Comparison of ENCODE assay signal across 13 cellular contexts in the genomic region with DNA sequence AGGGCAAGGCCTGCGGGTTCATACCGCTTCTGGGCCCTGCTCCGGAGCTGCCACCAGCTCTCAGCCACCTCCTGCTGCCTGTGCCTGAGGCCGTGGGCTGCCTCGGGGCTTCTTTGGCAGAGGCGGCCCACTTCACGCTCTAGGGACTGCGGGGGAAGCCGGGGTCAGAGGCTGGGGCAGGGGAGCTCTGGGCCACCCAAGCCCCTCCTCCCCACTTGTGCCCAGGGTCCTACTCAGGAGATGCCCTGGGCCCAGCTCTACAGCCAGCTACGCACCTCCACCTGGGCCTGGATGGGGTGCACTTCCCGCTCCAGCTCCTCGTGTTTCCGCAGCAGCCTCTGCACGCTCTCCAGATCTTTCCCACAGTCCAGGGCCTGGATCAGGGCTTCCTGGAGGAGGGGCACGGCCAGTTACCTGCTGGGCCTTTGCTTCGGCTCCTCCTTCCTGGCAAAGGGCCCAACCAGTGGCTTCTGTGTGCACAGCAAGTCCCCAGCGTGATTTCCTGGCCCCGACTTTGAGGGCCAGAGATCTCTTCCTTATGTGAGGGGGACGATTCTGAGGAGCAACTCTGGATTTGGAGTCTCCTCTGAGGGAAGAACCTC. TPM values are rescaled to one million over a fixed set of nuclear protein-coding genes. Genes with fewer than 3 reads are reported as not detected.
A peak's percentile ranks its signal among the peaks of the same experiment; 100 is the strongest.
DNase-seq lines count a peak whose midpoint lies in the region; TF ChIP-seq lines count a peak whose summit lies in the region.
"Had no signal": no experiment of that assay in that cellular context is flagged by ENCODE, and none has a peak within 500 bp of the region (broad histone marks: within the 10 kb centered on the region; RNA-seq: fewer than 3 reads in every experiment).

No MANE protein-coding gene starts in this region.

- H3K36me3 ChIP-seq in neural progenitor cell = no peaks in the 10 kb centered on the region

- no peaks in the 10 kb centered on the region for H4K20me1 ChIP-seq in neural progenitor cell (ENCODE audit: low read depth)

- peak overlapping the region; percentile 93 for H3K27ac Mint-ChIP-seq in neural progenitor cell
- H3K27ac Mint-ChIP-seq: activated CD4-positive, alpha-beta T cell treated with anti-CD3 and anti-CD28 coated beads, Interleukin-2, amount 10 ng/mL, durations not matched to agents 24 days and 14 days; activated T-cell treated with anti-CD3 and anti-CD28 coated beads, Interleukin-2, amount 50 U/mL, for 24 hours; CD4-positive, CD25-positive, alpha-beta regulatory T cell; progenitor cell of endocrine pancreas; T-helper 17 cell had no signal

- H3K4me3 Mint-ChIP-seq in neural progenitor cell = no peak overlapping the region
- H3K4me3 Mint-ChIP-seq: activated CD4-positive, alpha-beta T cell treated with anti-CD3 and anti-CD28 coated beads, Interleukin-2, amount 10 ng/mL, durations not matched to agents 24 days and 14 days; activated T-cell treated with anti-CD3 and anti-CD28 coated beads, Interleukin-2, amount 50 U/mL, for 24 hours; CD4-positive, CD25-positive, alpha-beta regulatory T cell; T-helper 17 cell had no signal

- H3F3A ChIP-seq in neural progenitor cell (ENCODE audit: low read depth) = no peaks in the 10 kb centered on the region

- no peak overlapping the region for H3K9ac ChIP-seq in neural progenitor cell

- no peak overlapping the region for H3K27ac ChIP-seq in neural progenitor cell

- H3K36me3 Mint-ChIP-seq in neural progenitor cell = no peaks in the 10 kb centered on the region
- H3K36me3 Mint-ChIP-seq: CD4-positive, CD25-positive, alpha-beta regulatory T cell had no signal

- peaks cover 13% of the 10 kb centered on the region for H3K27me3 Mint-ChIP-seq in neural progenitor cell (ENCODE audit: insufficient read depth, low read depth)
- H3K27me3 Mint-ChIP-seq: activated CD4-positive, alpha-beta T cell treated with anti-CD3 and anti-CD28 coated beads, Interleukin-2, amount 10 ng/mL, durations not matched to agents 24 days and 14 days; activated T-cell treated with anti-CD3 and anti-CD28 coated beads, Interleukin-2, amount 50 U/mL, for 24 hours; CD4-positive, CD25-positive, alpha-beta regulatory T cell; progenitor cell of endocrine pancreas; T-helper 17 cell had no signal

- no peaks in the 10 kb centered on the region for H3K27me3 ChIP-seq in neural progenitor cell

- H3K79me2 ChIP-seq in neural progenitor cell (ENCODE audit: low read depth) = no peaks in the 10 kb centered on the region

- H3K9me3 ChIP-seq in neural progenitor cell (ENCODE audit: low read depth) = no peaks in the 10 kb centered on the region

- peaks cover 50% of the 10 kb centered on the region for H3K4me1 Mint-ChIP-seq in neural progenitor cell

- TF ChIP-seq CTCF in LNCaP clone FGC (IDR thresholded peaks at IDR 0.05; ENCODE audit: control insufficient read depth, extremely low read depth, insufficient read depth) = no peak
- no peak for TF ChIP-seq CTCF in neural progenitor cell (IDR thresholded peaks at IDR 0.05)

- H3K4me3 ChIP-seq in LNCaP clone FGC (ENCODE audit: low read depth, low read length) (peak overlapping the region; percentile 18), neural progenitor cell (no peak overlapping the region)

- H3K4me2 ChIP-seq in neural progenitor cell = no peak overlapping the region

- H2AFZ ChIP-seq in neural progenitor cell (replicated peaks) = peak overlapping the region; percentile 50

- H3K9me3 Mint-ChIP-seq in neural progenitor cell = no peaks in the 10 kb centered on the region
- H3K9me3 Mint-ChIP-seq: activated CD4-positive, alpha-beta T cell treated with anti-CD3 and anti-CD28 coated beads, Interleukin-2, amount 10 ng/mL, durations not matched to agents 24 days and 14 days; activated T-cell treated with anti-CD3 and anti-CD28 coated beads, Interleukin-2, amount 50 U/mL, for 24 hours; CD4-positive, CD25-positive, alpha-beta regulatory T cell had no signal

- peak; percentile 36 for DNase-seq in DMS153 treated with DMSO at 0.1 percent for 48 hours (lab: John Stamatoyannopoulos, UW; ENCODE audit: unreplicated experiment)
- peak; percentile 82 for DNase-seq in LNCaP clone FGC (ENCODE audit: low read depth)
- DNase-seq in cerebellar cortex (ENCODE audit: low spot score) = peak; percentile 46
- no peak for DNase-seq in neural progenitor cell (ENCODE audit: low spot score)
- no peak for DNase-seq in T-helper 2 cell
- no peak for DNase-seq in UCSD-AML1 (lab: John Stamatoyannopoulos, UW; ENCODE audit: unreplicated experiment)
- no peak for DNase-seq in NCI-H774 (lab: John Stamatoyannopoulos, UW)
- DNase-seq: activated CD4-positive, alpha-beta T cell treated with anti-CD3 and anti-CD28 coated beads, Interleukin-2, amount 10 ng/mL, durations not matched to agents 24 days and 14 days; activated T-cell treated with anti-CD3 and anti-CD28 coated beads, Interleukin-2, amount 50 U/mL, for 24 hours; CD4-positive, CD25-positive, alpha-beta regulatory T cell; NCI-H526 treated with DMSO at 0.1 percent for 48 hours; T-helper 17 cell had no signal

- H3K4me1 ChIP-seq in neural progenitor cell = peaks cover 22% of the 10 kb centered on the region

RNA-seq across cellular contexts. Expression of a gene that starts 24.0 kb away (rescaled TPM):
- total RNA-seq in neural progenitor cell (ENCODE audit: low replicate concordance) = 2.0 and 10.1 TPM in 2 replicates

RNA-seq across cellular contexts. Expression of a gene that starts 31.2 kb away (rescaled TPM):
- total RNA-seq in neural progenitor cell (ENCODE audit: low replicate concordance) = 0.15 TPM in 1 of 2 replicates, not detected in the other

RNA-seq across cellular contexts. Expression of a gene that starts 34.7 kb away (rescaled TPM):
- 13.4 and 18.3 TPM in 2 replicates for total RNA-seq in neural progenitor cell (ENCODE audit: low replicate concordance)

Comparison
In these comparisons a context has a peak if more than half of its experiments do, and no peak if none do; other contexts are left out.
1. DNase-seq: peak in DMS153 treated with DMSO at 0.1 percent for 48 hours (single experiment), LNCaP clone FGC (single experiment) and cerebellar cortex (single experiment); none in neural progenitor cell (single experiment), T-helper 2 cell (0 of 5), UCSD-AML1 (single experiment) and NCI-H774 (single experiment).